ENCODE assay signal across 23 cellular contexts in genomic region chr6:47952640-47953039, GRCh38.
DNase-seq lines count a peak whose midpoint lies in the region; ATAC-seq, FAIRE-seq and TF ChIP-seq lines count a peak whose summit lies in the region.
"Had no signal": no experiment of that assay in that cellular context is flagged by ENCODE, and none has a peak within 500 bp of the region (broad histone marks: within the 10 kb centered on the region; RNA-seq: fewer than 3 reads in every experiment).

No MANE protein-coding gene starts in this region.

- no peak overlapping the region for H3K27ac ChIP-seq in foreskin keratinocyte
- H3K27ac ChIP-seq: 22Rv1, BLaER1, C4-2B, GM23248 had no signal

- TF ChIP-seq CTCF in bronchial epithelial cell (IDR thresholded peaks at IDR 0.05; ENCODE audit: insufficient read depth, low read length, severe bottlenecking) (no peak), foreskin keratinocyte (conservative IDR thresholded peaks at IDR 0.05) (no peak)

- peak; percentile 33 for ATAC-seq in foreskin keratinocyte
- ATAC-seq: CD8-positive, alpha-beta T cell had no signal

- no peaks in the 10 kb centered on the region for H3K36me3 ChIP-seq in bronchial epithelial cell (ENCODE audit: control insufficient read depth, insufficient read depth, low read length)
- H3K36me3 ChIP-seq: BLaER1 had no signal

- no peak overlapping the region for H3K4me3 ChIP-seq in bronchial epithelial cell (ENCODE audit: low read depth, low read length)
- H3K4me3 ChIP-seq: BLaER1, GM23248 had no signal

- H3K27me3 ChIP-seq in bronchial epithelial cell (ENCODE audit: control insufficient read depth, insufficient read depth, low read length) (no peaks in the 10 kb centered on the region), foreskin keratinocyte (no peaks in the 10 kb centered on the region)
- H3K27me3 ChIP-seq: BLaER1 had no signal

- DNase-seq in DMS53 (lab: John Stamatoyannopoulos, UW) (peak; percentile 19), DMS53 treated with DMSO at 0.1 percent for 48 hours (lab: John Stamatoyannopoulos, UW; ENCODE audit: unreplicated experiment) (no peak), bronchial epithelial cell (ENCODE audit: low read depth) (peak; percentile 68), foreskin keratinocyte (no peak), NCI-H1092 treated with DMSO at 0.1 percent for 48 hours (lab: John Stamatoyannopoulos, UW) (no peak), DMS79 (lab: John Stamatoyannopoulos, UW) (no peak)
- DNase-seq in activated CD4-positive, CD25-positive, alpha-beta regulatory T cell (lab: John Stamatoyannopoulos, UW) = no peak
- DNase-seq: Caco-2; CD4-positive, CD25-positive, alpha-beta regulatory T cell; CD8-positive, alpha-beta T cell; DMS153; DND-41; GM23248; H9; HFFc6 had no signal

- no peaks in the 10 kb centered on the region for H3K4me1 ChIP-seq in foreskin keratinocyte
- H3K4me1 ChIP-seq: BLaER1, Caco-2 had no signal

- no peak for FAIRE-seq in bronchial epithelial cell (lab: Jason Lieb, UNC)
- FAIRE-seq: A204.1, G401.6, GM12892, GM19239, H1 had no signal

Comparison
In these comparisons a context has a peak if more than half of its experiments do, and no peak if none do; other contexts are left out.
1. DNase-seq: peak in DMS53 (single experiment) and bronchial epithelial cell (single experiment); none in DMS53 treated with DMSO at 0.1 percent for 48 hours (single experiment), foreskin keratinocyte (0 of 2), NCI-H1092 treated with DMSO at 0.1 percent for 48 hours (single experiment), activated CD4-positive, CD25-positive, alpha-beta regulatory T cell (0 of 4) and DMS79 (single experiment).